In the genomic region with DNA sequence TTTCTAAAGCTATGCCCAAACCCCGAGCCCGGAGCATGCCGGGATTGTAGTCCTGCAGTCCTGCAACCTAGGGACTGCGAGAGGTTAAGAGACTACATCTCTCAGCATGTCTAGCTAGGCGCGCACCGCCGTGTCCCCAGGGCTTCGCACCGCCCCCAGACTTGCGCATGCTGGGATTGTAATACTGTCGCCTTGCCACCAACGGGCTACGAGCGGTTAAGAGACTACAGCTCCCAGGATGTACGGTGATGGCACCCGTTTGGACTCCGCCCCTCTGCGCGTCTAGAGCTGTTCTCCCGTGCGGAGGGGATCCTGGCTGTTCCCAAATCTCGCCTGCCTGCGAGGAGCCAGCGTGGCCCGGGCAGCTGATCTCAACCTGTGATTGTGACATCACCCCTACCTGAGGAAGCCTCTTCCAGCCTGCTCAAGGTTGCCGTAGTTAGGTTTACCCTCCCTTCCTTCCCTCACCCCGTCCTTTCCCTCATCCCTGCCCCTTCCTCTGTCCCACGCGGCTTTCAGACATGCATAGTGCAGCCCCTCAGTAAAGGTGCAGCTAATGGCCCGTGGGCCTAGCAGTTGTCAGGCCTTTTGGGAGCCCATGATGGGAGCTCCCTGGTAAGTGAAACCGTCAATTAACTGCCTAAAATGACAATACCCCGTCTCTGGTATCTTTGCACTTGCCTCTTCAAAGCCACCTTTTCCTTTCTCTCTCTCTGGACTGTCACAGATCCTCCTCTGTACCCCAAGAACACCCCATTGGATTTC, we compare ENCODE assay signal across 1 cellular context.
TF ChIP-seq lines count a peak whose summit lies in the region.

No MANE protein-coding gene starts in this region.

TF ChIP-seq in K562, 482 proteins besides CTCF, POLR2A, EP300 and RAD21 (continued from another document and continues in another):
- TF ChIP-seq AFF4 (CRISPR knock-in tag; IDR thresholded peaks at IDR 0.05) = no peak
- no peak for TF ChIP-seq ZNF232 (CRISPR knock-in tag; IDR thresholded peaks at IDR 0.05)
- no peak for TF ChIP-seq POU5F1 (IDR thresholded peaks at IDR 0.05; ENCODE audit: borderline replicate concordance, low read depth, low read length, partially characterized antibody)
- TF ChIP-seq, protein P1, sequence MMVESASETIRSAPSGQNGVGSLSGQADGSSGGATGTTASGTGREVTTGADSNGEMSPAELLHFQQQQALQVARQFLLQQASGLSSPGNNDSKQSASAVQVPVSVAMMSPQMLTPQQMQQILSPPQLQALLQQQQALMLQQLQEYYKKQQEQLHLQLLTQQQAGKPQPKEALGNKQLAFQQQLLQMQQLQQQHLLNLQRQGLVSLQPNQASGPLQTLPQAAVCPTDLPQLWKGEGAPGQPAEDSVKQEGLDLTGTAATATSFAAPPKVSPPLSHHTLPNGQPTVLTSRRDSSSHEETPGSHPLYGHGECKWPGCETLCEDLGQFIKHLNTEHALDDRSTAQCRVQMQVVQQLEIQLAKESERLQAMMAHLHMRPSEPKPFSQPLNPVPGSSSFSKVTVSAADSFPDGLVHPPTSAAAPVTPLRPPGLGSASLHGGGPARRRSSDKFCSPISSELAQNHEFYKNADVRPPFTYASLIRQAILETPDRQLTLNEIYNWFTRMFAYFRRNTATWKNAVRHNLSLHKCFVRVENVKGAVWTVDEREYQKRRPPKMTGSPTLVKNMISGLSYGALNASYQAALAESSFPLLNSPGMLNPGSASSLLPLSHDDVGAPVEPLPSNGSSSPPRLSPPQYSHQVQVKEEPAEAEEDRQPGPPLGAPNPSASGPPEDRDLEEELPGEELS (CRISPR knock-in tag; IDR thresholded peaks at IDR 0.05; ENCODE audit: borderline replicate concordance) = no peak
- TF ChIP-seq HIVEP1 (CRISPR knock-in tag; IDR thresholded peaks at IDR 0.05) = no peak
- TF ChIP-seq BRD4 (IDR thresholded peaks at IDR 0.05) = no peak
- TF ChIP-seq NFXL1 (CRISPR knock-in tag; IDR thresholded peaks at IDR 0.05) = no peak
- no peak for TF ChIP-seq TGIF2 (CRISPR knock-in tag; IDR thresholded peaks at IDR 0.05)
- no peak for TF ChIP-seq MTA1 (IDR thresholded peaks at IDR 0.05; ENCODE audit: borderline replicate concordance)
- TF ChIP-seq MXD1 (CRISPR knock-in tag; IDR thresholded peaks at IDR 0.05; ENCODE audit: borderline replicate concordance, poor library complexity, severe bottlenecking) = no peak
- no peak for TF ChIP-seq ERF (CRISPR knock-in tag; IDR thresholded peaks at IDR 0.05)
- peak; percentile 37 for TF ChIP-seq TBP (optimal IDR thresholded peaks at IDR 0.05; ENCODE audit: low read depth, low read length)
- no peak for TF ChIP-seq NCOA1 (IDR thresholded peaks at IDR 0.05; ENCODE audit: low read depth)
- TF ChIP-seq TAF7 (tag; IDR thresholded peaks at IDR 0.05) = no peak
- TF ChIP-seq ZNF77 (CRISPR knock-in tag; IDR thresholded peaks at IDR 0.05) = no peak
- TF ChIP-seq SRSF9 (IDR thresholded peaks at IDR 0.05; ENCODE audit: borderline replicate concordance, low read depth, low read length) = no peak
- TF ChIP-seq, protein P2, sequence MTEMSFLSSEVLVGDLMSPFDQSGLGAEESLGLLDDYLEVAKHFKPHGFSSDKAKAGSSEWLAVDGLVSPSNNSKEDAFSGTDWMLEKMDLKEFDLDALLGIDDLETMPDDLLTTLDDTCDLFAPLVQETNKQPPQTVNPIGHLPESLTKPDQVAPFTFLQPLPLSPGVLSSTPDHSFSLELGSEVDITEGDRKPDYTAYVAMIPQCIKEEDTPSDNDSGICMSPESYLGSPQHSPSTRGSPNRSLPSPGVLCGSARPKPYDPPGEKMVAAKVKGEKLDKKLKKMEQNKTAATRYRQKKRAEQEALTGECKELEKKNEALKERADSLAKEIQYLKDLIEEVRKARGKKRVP (CRISPR knock-in tag; IDR thresholded peaks at IDR 0.05) = no peak
- no peak for TF ChIP-seq SFPQ (IDR thresholded peaks at IDR 0.05; ENCODE audit: low read depth, low read length)
- no peak; the same call in 1 of the 2 replicates for TF ChIP-seq GTF2E2 (tag; IDR thresholded peaks at IDR 0.05)
- TF ChIP-seq ZFPM2 (CRISPR knock-in tag; IDR thresholded peaks at IDR 0.05) = no peak
- no peak for TF ChIP-seq ZNF395 (CRISPR knock-in tag; IDR thresholded peaks at IDR 0.05)
- no peak for TF ChIP-seq NCOA4 (IDR thresholded peaks at IDR 0.05; ENCODE audit: partially characterized antibody)
- no peak for TF ChIP-seq DPF2 (IDR thresholded peaks at IDR 0.05)
- no peak for TF ChIP-seq ZNF263 (CRISPR knock-in tag; IDR thresholded peaks at IDR 0.05; ENCODE audit: borderline replicate concordance)
- TF ChIP-seq LCOR (CRISPR knock-in tag; IDR thresholded peaks at IDR 0.05) = no peak; the same call in 1 of the 2 replicates
- TF ChIP-seq, protein P3, sequence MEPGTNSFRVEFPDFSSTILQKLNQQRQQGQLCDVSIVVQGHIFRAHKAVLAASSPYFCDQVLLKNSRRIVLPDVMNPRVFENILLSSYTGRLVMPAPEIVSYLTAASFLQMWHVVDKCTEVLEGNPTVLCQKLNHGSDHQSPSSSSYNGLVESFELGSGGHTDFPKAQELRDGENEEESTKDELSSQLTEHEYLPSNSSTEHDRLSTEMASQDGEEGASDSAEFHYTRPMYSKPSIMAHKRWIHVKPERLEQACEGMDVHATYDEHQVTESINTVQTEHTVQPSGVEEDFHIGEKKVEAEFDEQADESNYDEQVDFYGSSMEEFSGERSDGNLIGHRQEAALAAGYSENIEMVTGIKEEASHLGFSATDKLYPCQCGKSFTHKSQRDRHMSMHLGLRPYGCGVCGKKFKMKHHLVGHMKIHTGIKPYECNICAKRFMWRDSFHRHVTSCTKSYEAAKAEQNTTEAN (CRISPR knock-in tag; IDR thresholded peaks at IDR 0.05) = no peak
- TF ChIP-seq ZNF75A (CRISPR knock-in tag; IDR thresholded peaks at IDR 0.05) = no peak
- TF ChIP-seq HINFP (tag; conservative IDR thresholded peaks at IDR 0.05; ENCODE audit: low read depth) = no peak
- no peak for TF ChIP-seq RBM22 (IDR thresholded peaks at IDR 0.05; ENCODE audit: low read depth, low read length, poor library complexity, severe bottlenecking)
- no peak for TF ChIP-seq ARNT (IDR thresholded peaks at IDR 0.05)
- TF ChIP-seq, protein P4, sequence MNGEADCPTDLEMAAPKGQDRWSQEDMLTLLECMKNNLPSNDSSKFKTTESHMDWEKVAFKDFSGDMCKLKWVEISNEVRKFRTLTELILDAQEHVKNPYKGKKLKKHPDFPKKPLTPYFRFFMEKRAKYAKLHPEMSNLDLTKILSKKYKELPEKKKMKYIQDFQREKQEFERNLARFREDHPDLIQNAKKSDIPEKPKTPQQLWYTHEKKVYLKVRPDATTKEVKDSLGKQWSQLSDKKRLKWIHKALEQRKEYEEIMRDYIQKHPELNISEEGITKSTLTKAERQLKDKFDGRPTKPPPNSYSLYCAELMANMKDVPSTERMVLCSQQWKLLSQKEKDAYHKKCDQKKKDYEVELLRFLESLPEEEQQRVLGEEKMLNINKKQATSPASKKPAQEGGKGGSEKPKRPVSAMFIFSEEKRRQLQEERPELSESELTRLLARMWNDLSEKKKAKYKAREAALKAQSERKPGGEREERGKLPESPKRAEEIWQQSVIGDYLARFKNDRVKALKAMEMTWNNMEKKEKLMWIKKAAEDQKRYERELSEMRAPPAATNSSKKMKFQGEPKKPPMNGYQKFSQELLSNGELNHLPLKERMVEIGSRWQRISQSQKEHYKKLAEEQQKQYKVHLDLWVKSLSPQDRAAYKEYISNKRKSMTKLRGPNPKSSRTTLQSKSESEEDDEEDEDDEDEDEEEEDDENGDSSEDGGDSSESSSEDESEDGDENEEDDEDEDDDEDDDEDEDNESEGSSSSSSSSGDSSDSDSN (IDR thresholded peaks at IDR 0.05; ENCODE audit: borderline replicate concordance in 1 of 2, low read depth in 2 of 2, low read length in 2 of 2) = no peak
- TF ChIP-seq ZNF174 (CRISPR knock-in tag; IDR thresholded peaks at IDR 0.05) = no peak
- TF ChIP-seq, protein P5, sequence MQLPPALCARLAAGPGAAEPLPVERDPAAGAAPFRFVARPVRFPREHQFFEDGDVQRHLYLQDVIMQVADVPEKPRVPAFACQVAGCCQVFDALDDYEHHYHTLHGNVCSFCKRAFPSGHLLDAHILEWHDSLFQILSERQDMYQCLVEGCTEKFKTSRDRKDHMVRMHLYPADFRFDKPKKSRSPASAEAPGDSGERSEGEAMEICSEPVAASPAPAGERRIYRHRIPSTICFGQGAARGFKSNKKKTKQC (CRISPR knock-in tag; IDR thresholded peaks at IDR 0.05) = no peak
- no peak for TF ChIP-seq ETV5 (CRISPR knock-in tag; IDR thresholded peaks at IDR 0.05; ENCODE audit: low read depth)
- TF ChIP-seq, protein P6, sequence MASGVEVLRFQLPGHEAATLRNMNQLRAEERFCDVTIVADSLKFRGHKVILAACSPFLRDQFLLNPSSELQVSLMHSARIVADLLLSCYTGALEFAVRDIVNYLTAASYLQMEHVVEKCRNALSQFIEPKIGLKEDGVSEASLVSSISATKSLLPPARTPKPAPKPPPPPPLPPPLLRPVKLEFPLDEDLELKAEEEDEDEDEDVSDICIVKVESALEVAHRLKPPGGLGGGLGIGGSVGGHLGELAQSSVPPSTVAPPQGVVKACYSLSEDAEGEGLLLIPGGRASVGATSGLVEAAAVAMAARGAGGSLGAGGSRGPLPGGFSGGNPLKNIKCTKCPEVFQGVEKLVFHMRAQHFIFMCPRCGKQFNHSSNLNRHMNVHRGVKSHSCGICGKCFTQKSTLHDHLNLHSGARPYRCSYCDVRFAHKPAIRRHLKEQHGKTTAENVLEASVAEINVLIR (CRISPR knock-in tag; IDR thresholded peaks at IDR 0.05) = no peak
- TF ChIP-seq, protein P7, sequence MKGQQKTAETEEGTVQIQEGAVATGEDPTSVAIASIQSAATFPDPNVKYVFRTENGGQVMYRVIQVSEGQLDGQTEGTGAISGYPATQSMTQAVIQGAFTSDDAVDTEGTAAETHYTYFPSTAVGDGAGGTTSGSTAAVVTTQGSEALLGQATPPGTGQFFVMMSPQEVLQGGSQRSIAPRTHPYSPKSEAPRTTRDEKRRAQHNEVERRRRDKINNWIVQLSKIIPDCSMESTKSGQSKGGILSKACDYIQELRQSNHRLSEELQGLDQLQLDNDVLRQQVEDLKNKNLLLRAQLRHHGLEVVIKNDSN (CRISPR knock-in tag; IDR thresholded peaks at IDR 0.05) = no peak
- TF ChIP-seq TFAM (CRISPR knock-in tag; conservative IDR thresholded peaks at IDR 0.05) = no peak
